In the genomic region with DNA sequence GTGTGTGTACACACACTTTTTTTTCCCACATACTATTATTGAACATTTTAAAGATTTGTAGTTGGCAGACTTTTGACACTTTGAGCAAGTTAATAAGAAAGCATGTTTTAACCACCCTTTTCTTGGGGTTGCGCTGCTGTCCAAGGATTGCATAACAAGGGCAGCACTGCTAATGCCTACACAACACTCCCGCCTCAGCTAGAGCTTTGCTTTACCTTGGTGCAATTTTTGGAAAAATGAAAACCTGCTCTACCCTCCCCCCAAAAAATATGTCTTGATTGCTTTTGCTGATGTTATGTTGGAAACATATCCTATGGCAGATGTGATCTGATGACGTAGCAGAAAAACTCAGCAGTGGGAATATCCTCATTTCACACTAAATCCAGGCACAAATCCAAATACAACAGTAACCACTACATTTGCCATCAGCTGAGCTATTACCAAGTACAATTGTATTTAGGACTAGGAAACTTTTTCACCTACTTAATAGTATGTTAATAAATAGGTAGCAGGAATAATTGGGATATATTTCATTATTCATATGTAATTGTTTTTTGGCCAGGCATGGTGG, we compare ENCODE assay signal across 11 cellular contexts. TPM values are rescaled to one million over a fixed set of nuclear protein-coding genes. Genes with fewer than 3 reads are reported as not detected.
DNase-seq lines count a peak whose midpoint lies in the region; ATAC-seq and TF ChIP-seq lines count a peak whose summit lies in the region.
"Had no signal": no experiment of that assay in that cellular context is flagged by ENCODE, and none has a peak within 500 bp of the region (broad histone marks: within the 10 kb centered on the region; RNA-seq: fewer than 3 reads in every experiment).

No MANE protein-coding gene starts in this region.

- in situ Hi-C loops in astrocyte of the spinal cord (cut with HindIII; ENCODE audit: low sequenced_read_pairs) = no loop called here

- intact Hi-C loops in left cardiac atrium (cut with DNase I) = no loop called here

- H3K4me3 ChIP-seq in astrocyte of the spinal cord (ENCODE audit: low read depth, low read length) = no peak overlapping the region
- H3K4me3 ChIP-seq in skeletal muscle cell (ENCODE audit: low read depth, low read length) = no peak overlapping the region
- H3K4me3 ChIP-seq: HAP-1 had no signal

- no peak for TF ChIP-seq CTCF in astrocyte of the spinal cord (IDR thresholded peaks at IDR 0.05; ENCODE audit: low read depth, low read length)

- DNase-seq in GM03348 (ENCODE audit: low spot score) = peak; percentile 60
- DNase-seq in astrocyte of the spinal cord (ENCODE audit: low read depth, low spot score) = peak; percentile 82
- DNase-seq in left cardiac atrium = no peak
- peak; percentile 50 for DNase-seq in skeletal muscle cell (ENCODE audit: low read depth)
- DNase-seq in foreskin melanocyte = no peak
- DNase-seq: NCI-H345, T1000 had no signal

- peak; percentile 66 to 76 for ATAC-seq in left cardiac atrium
- no peak for ATAC-seq in HG02884 (IDR thresholded peaks at IDR 0.05; ENCODE audit: unreplicated experiment)
- ATAC-seq in HG03039 (IDR thresholded peaks at IDR 0.05; ENCODE audit: unreplicated experiment) = no peak
- ATAC-seq in GM18909 (IDR thresholded peaks at IDR 0.05; ENCODE audit: poor library complexity, unreplicated experiment) = no peak

RNA-seq across cellular contexts. Expression of a gene that starts 51.6 kb away (rescaled TPM):
- 10 to 100 TPM; 30.5 to 33.5 TPM for total RNA-seq in left cardiac atrium

Comparison
In these comparisons a context has a peak if more than half of its experiments do, and no peak if none do; other contexts are left out.
1. DNase-seq: peak in GM03348 (single experiment), astrocyte of the spinal cord (single experiment) and skeletal muscle cell (single experiment); none in left cardiac atrium (single experiment) and foreskin melanocyte (single experiment).
2. ATAC-seq: peak in left cardiac atrium (2 of 2); none in HG02884 (single experiment), HG03039 (single experiment) and GM18909 (single experiment).